In the genomic region with DNA sequence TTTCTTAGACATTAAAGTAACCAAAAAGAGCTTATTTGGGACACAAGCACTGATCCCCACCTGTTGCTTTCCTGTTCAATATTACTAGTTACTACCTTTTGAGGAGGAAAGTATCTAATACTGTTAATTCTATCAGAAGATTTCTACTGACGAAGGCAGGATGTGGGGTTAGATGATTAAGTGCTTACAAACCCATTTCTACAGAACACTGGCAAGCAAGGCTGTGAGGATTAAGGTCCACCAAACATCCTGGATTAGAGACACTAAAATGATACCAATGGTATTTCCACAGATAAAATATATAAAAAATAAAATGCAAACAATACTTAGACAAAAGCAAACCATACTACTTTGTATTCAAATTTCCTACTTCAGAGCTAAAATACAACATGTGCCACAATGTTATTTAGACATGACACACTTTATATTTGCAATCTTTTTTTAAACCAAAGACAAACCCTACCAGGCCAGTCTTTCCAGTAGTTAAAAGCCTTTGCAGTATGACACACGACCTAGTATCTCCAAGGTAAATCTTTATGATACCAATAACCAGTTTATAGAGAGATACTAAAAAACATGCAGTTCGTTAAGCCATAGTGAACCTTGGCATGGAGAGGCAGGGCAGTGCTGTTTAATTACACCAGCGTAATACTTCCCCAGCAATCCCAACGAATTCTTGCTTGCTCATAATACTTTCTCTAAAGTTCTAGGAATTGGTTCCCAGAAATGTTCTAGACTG, we compare ENCODE assay signal across 15 cellular contexts.
DNase-seq lines count a peak whose midpoint lies in the region; TF ChIP-seq lines count a peak whose summit lies in the region.
"Had no signal": no experiment of that assay in that cellular context is flagged by ENCODE, and none has a peak within 500 bp of the region (broad histone marks: within the 10 kb centered on the region; RNA-seq: fewer than 3 reads in every experiment).

No MANE protein-coding gene starts in this region.

- H3K27me3 ChIP-seq in PC-9 (ENCODE audit: insufficient read depth, low read depth) = no peaks in the 10 kb centered on the region
- no peaks in the 10 kb centered on the region for H3K27me3 ChIP-seq in muscle layer of duodenum (ENCODE audit: low read depth, low read length)
- no peaks in the 10 kb centered on the region for H3K27me3 ChIP-seq in endodermal cell (ENCODE audit: control insufficient read depth, insufficient read depth, low read length, poor library complexity, severe bottlenecking)

- H3K4me2 ChIP-seq in PC-9 = peak overlapping the region; percentile 48; the same call in 1 of the 2 replicates

- no peaks in the 10 kb centered on the region for H3F3A ChIP-seq in PC-9 (ENCODE audit: insufficient read depth, low read depth)

- no peaks in the 10 kb centered on the region for H3K27me3 Mint-ChIP-seq in endodermal cell (ENCODE audit: insufficient read depth)

- peaks cover 10% of the 10 kb centered on the region for H3K36me3 Mint-ChIP-seq in endodermal cell (ENCODE audit: low read depth)
- H3K36me3 Mint-ChIP-seq: CD14-positive monocyte had no signal

- H3K27ac ChIP-seq in 22Rv1 (peak overlapping the region; percentile 68), PC-9 (0 out of 2 replicates have a peak overlapping the region, but pooled peaks have one; percentile 28), epithelial cell of prostate (peak overlapping the region; percentile 70), muscle layer of duodenum (ENCODE audit: low read length) (peak overlapping the region; percentile 67), endodermal cell (ENCODE audit: low read depth, low read length) (no peak overlapping the region)

- no peak overlapping the region for H3K4me3 Mint-ChIP-seq in endodermal cell
- H3K4me3 Mint-ChIP-seq: CD14-positive monocyte, H9 had no signal

- no TSS peak for BruUV-seq in PC-9 (replicated peaks; lab: Mats Ljungman, UMichigan)

- WGBS in endodermal cell (ENCODE audit: insufficient coverage in 1 of 2, insufficient read length in 1 of 2), 2 experiments = 93% methylated on average over 4 of the region's 5 CpGs; no CpG with 5 or more reads in 1 of the 2 experiments

- TF ChIP-seq CTCF in 22Rv1 (IDR thresholded peaks at IDR 0.05) = no peak
- TF ChIP-seq CTCF in PC-9 (conservative IDR thresholded peaks at IDR 0.05) = no peak
- no peak for TF ChIP-seq CTCF in endodermal cell (conservative IDR thresholded peaks at IDR 0.05)

- no peaks in the 10 kb centered on the region for H3K4me1 Mint-ChIP-seq in endodermal cell
- H3K4me1 Mint-ChIP-seq: CD14-positive monocyte, H9 had no signal

- H3K4me3 ChIP-seq in PC-9 (no peak overlapping the region), muscle layer of duodenum (ENCODE audit: low read depth in 1 of 2, low read length in 2 of 2) (no peak overlapping the region), endodermal cell (ENCODE audit: low read length) (no peak overlapping the region)

- no peak overlapping the region for H3K9ac ChIP-seq in endodermal cell (ENCODE audit: extremely low read depth, low read length, poor library complexity, severe bottlenecking)

- DNase-seq in PC-9 (peak in 1 of 2 experiments; percentile 74), epithelial cell of prostate (ENCODE audit: low read depth, low spot score) (peak; percentile 44), SKM-1 (lab: John Stamatoyannopoulos, UW; ENCODE audit: unreplicated experiment) (no peak), endodermal cell (no peak), Ammon's horn (ENCODE audit: low spot score) (no peak)
- DNase-seq in activated naive CD4-positive, alpha-beta T cell treated with anti-CD3 and anti-CD28 coated beads, Interleukin-2, amount 50 U/mL, for 16 hours = no peak
- DNase-seq: H9, NCI-H146, NCI-H2227 treated with DMSO at 0.1 percent for 48 hours, NCI-H526, SHP77 had no signal

- intact Hi-C loops in PC-9 (cut with micrococcal nuclease; ENCODE audit: unreplicated experiment) = no loop called here

- no peaks in the 10 kb centered on the region for H3K9me3 Mint-ChIP-seq in endodermal cell
- H3K9me3 Mint-ChIP-seq: H9 had no signal

- peaks cover 76% of the 10 kb centered on the region for H3K79me2 ChIP-seq in PC-9 (ENCODE audit: low read depth)

- H3K36me3 ChIP-seq in PC-9 (ENCODE audit: low read depth) = peaks cover 20% of the 10 kb centered on the region
- H3K36me3 ChIP-seq in muscle layer of duodenum (ENCODE audit: control insufficient read depth in 1 of 2, insufficient read depth in 2 of 2, low read length in 2 of 2) = no peaks in the 10 kb centered on the region
- H3K36me3 ChIP-seq in endodermal cell (ENCODE audit: control insufficient read depth, insufficient read depth, low read length) = no peaks in the 10 kb centered on the region

- no peaks in the 10 kb centered on the region for H3K9me3 ChIP-seq in PC-9 (ENCODE audit: insufficient read depth, low read depth)
- H3K9me3 ChIP-seq in muscle layer of duodenum (ENCODE audit: control insufficient read depth in 1 of 2, low read length in 2 of 2) = no peaks in the 10 kb centered on the region
- no peaks in the 10 kb centered on the region for H3K9me3 ChIP-seq in endodermal cell (ENCODE audit: control insufficient read depth, low read length)
- H3K9me3 ChIP-seq: Caco-2 had no signal

- POLR2A ChIA-PET in PC-9 (lab: Charles Lee; ENCODE audit: unreplicated experiment) = no interaction called here

- no peak overlapping the region for H2AFZ ChIP-seq in PC-9

- no peak overlapping the region for H3K27ac Mint-ChIP-seq in endodermal cell
- H3K27ac Mint-ChIP-seq: CD14-positive monocyte had no signal

- CTCF ChIA-PET in PC-9 (lab: Charles Lee) = interaction anchor here (0.6 kb wide), 1 partner anchor 308 kb away, joined by 3 read pairs; no protein-coding TSS in a partner anchor

- H3K4me1 ChIP-seq in PC-9 (replicated peaks; ENCODE audit: insufficient read depth) (peaks cover 18% of the 10 kb centered on the region), muscle layer of duodenum (ENCODE audit: control insufficient read depth in 1 of 2, insufficient read depth in 2 of 2, low read length in 2 of 2) (no peaks in the 10 kb centered on the region), endodermal cell (ENCODE audit: control insufficient read depth, insufficient read depth, low read length) (no peaks in the 10 kb centered on the region)

- no peaks in the 10 kb centered on the region for H3K9me2 ChIP-seq in PC-9 (ENCODE audit: insufficient read depth)

- H4K20me1 ChIP-seq in PC-9 (ENCODE audit: insufficient read depth) = no peaks in the 10 kb centered on the region
